In the genomic region with DNA sequence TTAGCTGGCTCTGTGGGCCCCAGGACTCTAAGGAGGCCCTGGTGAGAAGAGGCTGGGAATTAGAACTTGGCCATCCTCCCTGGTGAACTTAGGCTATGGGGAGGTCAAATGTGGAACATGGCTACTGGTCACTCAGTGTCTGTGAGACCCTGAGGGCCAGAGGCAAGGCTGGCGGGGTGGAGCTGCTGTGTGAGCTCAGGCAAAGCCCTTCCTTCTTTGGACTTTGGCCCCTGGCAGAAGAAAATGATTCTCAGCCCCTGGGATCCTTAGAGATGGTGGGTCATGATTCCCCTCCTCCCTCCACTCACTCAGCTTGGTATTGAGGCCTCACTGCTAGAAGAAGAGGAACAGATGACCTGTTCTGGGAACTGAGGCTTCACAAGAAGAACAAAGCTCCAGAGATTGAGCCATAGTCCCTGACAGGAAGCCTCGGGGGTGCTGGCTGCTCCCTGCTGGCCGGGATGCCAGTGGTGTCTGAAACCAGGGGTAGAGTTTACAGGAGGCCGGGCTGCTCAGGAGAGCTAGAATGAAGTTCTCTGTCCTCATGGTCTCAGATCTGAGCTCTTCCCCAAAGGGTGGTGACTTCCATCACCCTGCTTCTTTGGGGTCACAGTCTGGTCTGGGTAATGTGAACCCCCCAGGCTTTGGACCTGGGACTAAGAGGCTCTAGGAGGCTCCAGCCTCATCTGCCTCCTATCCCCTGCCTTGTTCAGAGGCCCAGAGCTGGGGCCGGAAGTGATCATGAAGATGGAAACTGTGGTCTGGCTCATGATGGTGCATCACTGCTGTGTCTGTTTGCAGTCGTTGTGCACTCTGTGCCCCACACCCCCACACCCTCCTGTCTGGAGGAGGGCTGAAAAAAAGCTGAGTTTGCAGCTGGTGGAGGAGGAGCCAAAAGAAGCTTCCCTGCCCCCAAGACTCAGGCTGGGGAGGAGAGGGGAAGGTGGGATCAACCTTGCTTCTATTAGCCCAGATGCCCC, we compare ENCODE assay signal across 8 cellular contexts. TPM values are rescaled to one million over a fixed set of nuclear protein-coding genes. Genes with fewer than 3 reads are reported as not detected.
DNase-seq lines count a peak whose midpoint lies in the region; ATAC-seq lines count a peak whose summit lies in the region.

No MANE protein-coding gene starts in this region.

- DNase-seq in T-helper 17 cell: peak; percentile 63 to 82 (median 74)
- peak; percentile 58 for DNase-seq in astrocyte of the hippocampus (ENCODE audit: low read depth, low spot score)
- DNase-seq in kidney glomerular epithelial cell (lab: John Stamatoyannopoulos, UW): peak; percentile 29
- peak; percentile 81 for DNase-seq in stimulated activated CD4-positive, alpha-beta T cell treated with anti-CD3 and anti-CD28 coated beads, Interleukin-4, amount 100 ng/mL, for 1 hour
- no peak for DNase-seq in COLO668 (lab: John Stamatoyannopoulos, UW; ENCODE audit: unreplicated experiment)

- H3K27ac Mint-ChIP-seq in T-helper 17 cell: peak overlapping the region; percentile 100

- peaks cover 7% of the 10 kb centered on the region for H3K36me3 Mint-ChIP-seq in T-helper 17 cell (ENCODE audit: low read depth)

- H3K27me3 Mint-ChIP-seq in T-helper 17 cell: no peaks in the 10 kb centered on the region

- peak overlapping the region; percentile 82 for H3K4me3 Mint-ChIP-seq in T-helper 17 cell

- peaks cover 72% of the 10 kb centered on the region for H3K4me1 Mint-ChIP-seq in T-helper 17 cell

- H3K9me3 ChIP-seq in T-helper 17 cell (ENCODE audit: control insufficient read depth, low read length, poor library complexity, severe bottlenecking): no peaks in the 10 kb centered on the region

- ATAC-seq in GM18861 (IDR thresholded peaks at IDR 0.05; ENCODE audit: unreplicated experiment) (peak; percentile 47), HG03135 (IDR thresholded peaks at IDR 0.05; ENCODE audit: unreplicated experiment) (peak; percentile 54), T-helper 17 cell (peak; percentile 58), GM18867 (IDR thresholded peaks at IDR 0.05; ENCODE audit: unreplicated experiment) (no peak)

RNA-seq across cellular contexts. Expression of gene BTBD19, which starts 0.9 kb away (rescaled TPM):
- total RNA-seq in T-helper 17 cell: 10 to 100 TPM; 43.1 to 56.6 TPM

RNA-seq across cellular contexts. Expression of gene DYNLT4, which starts 2.1 kb away (rescaled TPM):
- 1 to 10 TPM; 5.5 to 6.2 TPM for total RNA-seq in T-helper 17 cell

RNA-seq across cellular contexts. Expression of gene PLK3, which starts 9.1 kb away (rescaled TPM):
- 100 to 1,000 TPM; 389 to 523 TPM for total RNA-seq in T-helper 17 cell

RNA-seq across cellular contexts. Expression of gene BEST4, which starts 21.3 kb away (rescaled TPM):
- 1 to 10 TPM; 1.1 to 1.4 TPM for total RNA-seq in T-helper 17 cell

RNA-seq across cellular contexts. Expression of gene PTCH2, which starts 33.8 kb away (rescaled TPM):
- 1 to 10 TPM; 1.6 to 1.7 TPM for total RNA-seq in T-helper 17 cell
